ENCODE assay signal across 1 cellular context in genomic region chr7:1555046-1555812, GRCh38.
TF ChIP-seq lines count a peak whose summit lies in the region.

No MANE protein-coding gene starts in this region.

TF ChIP-seq in HepG2, 621 proteins besides CTCF, POLR2A, EP300 and RAD21 (continued from another document and continues in another):
- TF ChIP-seq ZNF280D (CRISPR knock-in tag; IDR thresholded peaks at IDR 0.05) (no peak), NBN (conservative IDR thresholded peaks at IDR 0.05) (no peak), ZNF674 (CRISPR knock-in tag; IDR thresholded peaks at IDR 0.05; ENCODE audit: low read depth) (no peak), EHMT2 (IDR thresholded peaks at IDR 0.05; ENCODE audit: borderline replicate concordance, low read depth, low read length) (no peak), RNF219 (CRISPR knock-in tag; IDR thresholded peaks at IDR 0.05) (no peak), SNAPC5 (CRISPR knock-in tag; IDR thresholded peaks at IDR 0.05; ENCODE audit: borderline replicate concordance) (no peak), ZNF407 (CRISPR knock-in tag; IDR thresholded peaks at IDR 0.05; ENCODE audit: not compliant biosample characterization) (no peak), FOXO1 (CRISPR knock-in tag; IDR thresholded peaks at IDR 0.05) (peak; percentile 45; the same call in 1 of the 2 replicates), EEA1 (CRISPR knock-in tag; IDR thresholded peaks at IDR 0.05; ENCODE audit: borderline replicate concordance) (no peak), ZNF550 (CRISPR knock-in tag; IDR thresholded peaks at IDR 0.05; ENCODE audit: borderline replicate concordance) (no peak; the same call in 1 of the 2 replicates), ARID5B (CRISPR knock-in tag; IDR thresholded peaks at IDR 0.05) (no peak), MTF2 (CRISPR knock-in tag; IDR thresholded peaks at IDR 0.05; ENCODE audit: borderline replicate concordance) (no peak; the same call in 1 of the 2 replicates), ZNF563 (CRISPR knock-in tag; IDR thresholded peaks at IDR 0.05) (peak; percentile 38; the same call in 1 of the 2 replicates), ZNF441 (CRISPR knock-in tag; IDR thresholded peaks at IDR 0.05; ENCODE audit: borderline replicate concordance) (no peak; the same call in 1 of the 2 replicates), SP5 (CRISPR knock-in tag; IDR thresholded peaks at IDR 0.05; ENCODE audit: borderline replicate concordance, low read depth) (peak; percentile 60; the same call in 1 of the 2 replicates), TP53 (CRISPR knock-in tag; conservative IDR thresholded peaks at IDR 0.05) (no peak), ZNF18 (CRISPR knock-in tag; IDR thresholded peaks at IDR 0.05; ENCODE audit: insufficient replicate concordance) (no peak), CREM (IDR thresholded peaks at IDR 0.05) (no peak), CREM (CRISPR knock-in tag; IDR thresholded peaks at IDR 0.05) (no peak), BATF2 (CRISPR knock-in tag; IDR thresholded peaks at IDR 0.05) (peak; percentile 45; the same call in 1 of the 2 replicates), ELK4 (CRISPR knock-in tag; IDR thresholded peaks at IDR 0.05; ENCODE audit: borderline replicate concordance) (no peak), MED1 (CRISPR knock-in tag; IDR thresholded peaks at IDR 0.05) (peak; percentile 68), SAP130 (CRISPR knock-in tag; IDR thresholded peaks at IDR 0.05; ENCODE audit: low read depth) (peak; percentile 92), PLSCR1 (CRISPR knock-in tag; IDR thresholded peaks at IDR 0.05; ENCODE audit: borderline replicate concordance) (no peak), ZNF362 (CRISPR knock-in tag; IDR thresholded peaks at IDR 0.05; ENCODE audit: borderline replicate concordance) (no peak), ZNF704 (CRISPR knock-in tag; IDR thresholded peaks at IDR 0.05; ENCODE audit: borderline replicate concordance) (no peak), ARNTL (CRISPR knock-in tag; IDR thresholded peaks at IDR 0.05) (no peak), GTF3A (CRISPR knock-in tag; conservative IDR thresholded peaks at IDR 0.05) (no peak), IKZF1 (IDR thresholded peaks at IDR 0.05) (no peak)
